ENCODE assay signal across 8 cellular contexts in the genomic region with DNA sequence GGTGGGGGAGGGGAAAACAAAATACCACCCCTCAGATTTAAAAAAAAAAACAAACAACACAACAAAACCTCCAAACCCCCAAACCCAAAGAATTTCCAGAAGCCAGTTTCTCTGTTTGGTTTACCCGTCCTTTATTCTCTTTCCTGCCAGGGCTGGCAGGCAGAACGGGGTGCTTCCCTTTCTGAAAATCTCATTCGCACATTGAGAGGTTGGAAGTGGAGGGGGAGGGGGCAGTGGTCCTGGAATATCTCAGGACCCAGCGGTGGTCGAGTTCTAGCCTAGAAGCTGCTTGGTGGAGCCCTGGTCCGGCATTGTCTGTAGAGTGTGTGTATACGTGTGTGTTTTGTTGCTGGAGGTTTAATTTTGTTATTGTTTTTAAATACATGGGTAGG. TPM values are rescaled to one million over a fixed set of nuclear protein-coding genes. Genes with fewer than 3 reads are reported as not detected.
DNase-seq lines count a peak whose midpoint lies in the region; ATAC-seq and TF ChIP-seq lines count a peak whose summit lies in the region.

No MANE protein-coding gene starts in this region.

- TF ChIP-seq CTCF in AG09309 (IDR thresholded peaks at IDR 0.05; ENCODE audit: control insufficient read depth, insufficient read depth, low read depth, low read length, missing control alignments) (no peak), testis (IDR thresholded peaks at IDR 0.05) (no peak)

- peak overlapping the region; percentile 90 for H3K4me3 Mint-ChIP-seq in activated naive CD8-positive, alpha-beta T cell treated with anti-CD3 and anti-CD28 coated beads for 36 hours

- H3K4me1 ChIP-seq in HAP-1, result peaks cover 15% of the 10 kb centered on the region
- H3K4me1 ChIP-seq in testis, result peaks cover 10% of the 10 kb centered on the region

- H3K36me3 ChIP-seq in HAP-1 (replicated peaks) (no peaks in the 10 kb centered on the region), testis (ENCODE audit: low read depth, missing control alignments) (no peaks in the 10 kb centered on the region)

- H3K27me3 ChIP-seq in HAP-1 (ENCODE audit: low read depth), result peaks cover 7% of the 10 kb centered on the region
- no peaks in the 10 kb centered on the region for H3K27me3 ChIP-seq in layer of hippocampus (ENCODE audit: control insufficient read depth, insufficient read depth, low read length)
- H3K27me3 ChIP-seq in testis, result no peaks in the 10 kb centered on the region

- H3K9me3 ChIP-seq in HAP-1 (no peaks in the 10 kb centered on the region; the same call in 1 of the 2 replicates), testis (no peaks in the 10 kb centered on the region)

- ATAC-seq in HG03097 (IDR thresholded peaks at IDR 0.05; ENCODE audit: low FRiP score, unreplicated experiment), result no peak

- peaks cover 49% of the 10 kb centered on the region for H3K4me1 Mint-ChIP-seq in activated naive CD8-positive, alpha-beta T cell treated with anti-CD3 and anti-CD28 coated beads for 36 hours

- in situ Hi-C loops in HAP-1 (cut with MboI; ENCODE audit: low sequenced_read_pairs), result no loop called here

- WGBS in testis, 2 donors, result 8 to 19% methylated on average over 7 of the region's 7 CpGs

- no peaks in the 10 kb centered on the region for H3K27me3 Mint-ChIP-seq in activated naive CD8-positive, alpha-beta T cell treated with anti-CD3 and anti-CD28 coated beads for 36 hours

- H3K36me3 Mint-ChIP-seq in activated naive CD8-positive, alpha-beta T cell treated with anti-CD3 and anti-CD28 coated beads for 36 hours, result peaks cover 14% of the 10 kb centered on the region

- no peak for TF ChIP-seq POLR2A in testis (IDR thresholded peaks at IDR 0.05)

- intact Hi-C loops in testis (cut with DNase I; ENCODE audit: low total_unique reads), result no loop called here

- DNase-seq in AG09309 (ENCODE audit: low read depth) (no peak), HAP-1 (ENCODE audit: low spot score in 2 of 2) (peak in 1 of 2 experiments; percentile 34), testis (no peak), NCI-H2081 treated with DMSO at 0.1 percent for 48 hours (lab: John Stamatoyannopoulos, UW) (no peak), islet precursor cell (no peak)
- no peak for DNase-seq in activated naive CD8-positive, alpha-beta T cell treated with anti-CD3 and anti-CD28 coated beads for 36 hours

- H3K27ac ChIP-seq in layer of hippocampus (ENCODE audit: low read depth, low read length) (peak overlapping the region; percentile 78), testis (peak overlapping the region; percentile 72 to 87)

- H3K9me3 Mint-ChIP-seq in activated naive CD8-positive, alpha-beta T cell treated with anti-CD3 and anti-CD28 coated beads for 36 hours, result peaks cover 5% of the 10 kb centered on the region

- H3K27ac Mint-ChIP-seq in activated naive CD8-positive, alpha-beta T cell treated with anti-CD3 and anti-CD28 coated beads for 36 hours, result peak overlapping the region; percentile 83

- peak overlapping the region; percentile 80 for H3K4me3 ChIP-seq in AG09309 (ENCODE audit: control insufficient read depth, low read depth, low read length)
- H3K4me3 ChIP-seq in HAP-1, result peak overlapping the region; percentile 59
- H3K4me3 ChIP-seq in testis, result peak overlapping the region; percentile 60 to 66

RNA-seq across cellular contexts. Expression of a gene that starts 1.3 kb away (rescaled TPM):
- 10 to 100 TPM; 28.1 to 29.7 TPM for total RNA-seq in activated naive CD8-positive, alpha-beta T cell treated with anti-CD3 and anti-CD28 coated beads for 36 hours
- 10 to 100 TPM; 42.0 to 72.5 TPM for total RNA-seq in testis
- polyA plus RNA-seq in testis (ENCODE audit: insufficient read depth, low read depth, low replicate concordance), result 34.9 TPM
